1 cellular context compared by ENCODE assay signal in genomic region chr3:114669614-114670013, GRCh38.
TF ChIP-seq lines count a peak whose summit lies in the region.

No MANE protein-coding gene starts in this region.

TF ChIP-seq in HCT116, 20 proteins besides CTCF, POLR2A, EP300 and RAD21 (continued from another document):
- TF ChIP-seq REST (IDR thresholded peaks at IDR 0.05; ENCODE audit: low read depth): no peak
TF ChIP-seq in HCT116: peak in this region for 2.
